Comparison of ENCODE assay signal across 2 cellular contexts in the genomic region with DNA sequence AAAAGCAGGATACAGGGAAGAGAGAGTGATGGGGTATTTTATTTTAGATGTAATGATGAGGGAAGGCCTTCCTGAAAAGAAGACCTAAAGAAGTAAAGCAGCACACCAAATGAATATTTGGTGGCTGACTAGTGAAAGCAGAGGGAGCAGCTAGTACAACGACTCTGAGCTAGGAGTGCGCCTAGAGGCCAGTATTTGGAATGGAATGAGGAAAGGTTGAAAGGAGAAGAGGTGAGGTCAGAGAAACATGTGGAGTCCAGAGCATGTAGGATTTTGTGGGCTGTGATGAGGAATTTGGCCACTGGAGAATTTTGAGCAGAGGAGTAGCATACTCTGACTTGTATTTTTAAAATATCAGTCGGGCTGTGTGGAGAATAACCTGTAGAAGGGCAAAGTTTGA.
TF ChIP-seq lines count a peak whose summit lies in the region.

No MANE protein-coding gene starts in this region.

TF ChIP-seq in A549, 52 proteins besides CTCF, POLR2A, EP300 and RAD21:
- TF ChIP-seq MYC (IDR thresholded peaks at IDR 0.05; ENCODE audit: borderline replicate concordance, low read length) (no peak), ZNF302 (CRISPR knock-in tag; IDR thresholded peaks at IDR 0.05) (no peak), JUN (IDR thresholded peaks at IDR 0.05) (no peak)
- TF ChIP-seq, protein P1, sequence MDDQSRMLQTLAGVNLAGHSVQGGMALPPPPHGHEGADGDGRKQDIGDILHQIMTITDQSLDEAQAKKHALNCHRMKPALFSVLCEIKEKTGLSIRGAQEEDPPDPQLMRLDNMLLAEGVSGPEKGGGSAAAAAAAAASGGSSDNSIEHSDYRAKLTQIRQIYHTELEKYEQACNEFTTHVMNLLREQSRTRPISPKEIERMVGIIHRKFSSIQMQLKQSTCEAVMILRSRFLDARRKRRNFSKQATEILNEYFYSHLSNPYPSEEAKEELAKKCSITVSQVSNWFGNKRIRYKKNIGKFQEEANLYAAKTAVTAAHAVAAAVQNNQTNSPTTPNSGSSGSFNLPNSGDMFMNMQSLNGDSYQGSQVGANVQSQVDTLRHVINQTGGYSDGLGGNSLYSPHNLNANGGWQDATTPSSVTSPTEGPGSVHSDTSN (IDR thresholded peaks at IDR 0.05): no peak

TF ChIP-seq in GM12891, 5 proteins besides CTCF, POLR2A, EP300 and RAD21:
- TF ChIP-seq SPI1 (IDR thresholded peaks at IDR 0.05; ENCODE audit: low read depth, low read length) (no peak), TAF1 (IDR thresholded peaks at IDR 0.05; ENCODE audit: low read depth, low read length) (no peak), PAX5 (IDR thresholded peaks at IDR 0.05; ENCODE audit: insufficient read depth, low read length, severe bottlenecking) (no peak), POU2F2 (IDR thresholded peaks at IDR 0.05; ENCODE audit: low read depth, low read length) (no peak), POLR2AphosphoS5 (IDR thresholded peaks at IDR 0.05; ENCODE audit: low read depth, low read length) (no peak)
